In genomic region chr1:221878134-221878533, GRCh38 we compare ENCODE assay signal across 11 cellular contexts.
DNase-seq lines count a peak whose midpoint lies in the region; ATAC-seq, FAIRE-seq and TF ChIP-seq lines count a peak whose summit lies in the region.
"Had no signal": no experiment of that assay in that cellular context is flagged by ENCODE, and none has a peak within 500 bp of the region (broad histone marks: within the 10 kb centered on the region; RNA-seq: fewer than 3 reads in every experiment).

No MANE protein-coding gene starts in this region.

- H3K4me2 ChIP-seq in GM12878 (ENCODE audit: control insufficient read depth, insufficient read depth): peak overlapping the region; percentile 33; the same call in 1 of the 2 replicates

- no peaks in the 10 kb centered on the region for H3K27me3 ChIP-seq in GM12878 (replicated peaks in 1 of 2; ENCODE audit: control insufficient read depth in 2 of 2, insufficient read depth in 2 of 2, low read length in 1 of 2)
- H3K27me3 ChIP-seq: neutrophil had no signal

- peaks cover 22% of the 10 kb centered on the region for H3K4me1 ChIP-seq in GM12878 (ENCODE audit: control insufficient read depth, insufficient read depth, low read length)

- H3K9ac ChIP-seq in GM12878 (ENCODE audit: control insufficient read depth, insufficient read depth, low read length): no peak overlapping the region

- no peak overlapping the region for H3K4me3 ChIP-seq in GM12878

- peaks cover 6% of the 10 kb centered on the region for H3K4me1 Mint-ChIP-seq in T-helper 2 cell treated with Interferon-gamma antibody and Interleukin-4, amounts not matched to agents 5 μg/mL and 100 μg/mL, for 36 hours (ENCODE audit: low read depth)

- ATAC-seq in GM18517 (IDR thresholded peaks at IDR 0.05; ENCODE audit: unreplicated experiment) (peak; percentile 84), GM21515 (IDR thresholded peaks at IDR 0.05; ENCODE audit: unreplicated experiment) (peak; percentile 77), HG03196 (IDR thresholded peaks at IDR 0.05; ENCODE audit: unreplicated experiment) (peak; percentile 73), GM12878 (peak; percentile 78)
- ATAC-seq: Panc1 had no signal

- FAIRE-seq in GM12878 (lab: Jason Lieb, UNC): no peak
- FAIRE-seq: G401.6 had no signal

- H3K9me3 Mint-ChIP-seq in T-helper 2 cell treated with Interferon-gamma antibody and Interleukin-4, amounts not matched to agents 5 μg/mL and 100 μg/mL, for 36 hours: no peaks in the 10 kb centered on the region

- H3K36me3 ChIP-seq in GM12878 (ENCODE audit: control insufficient read depth in 2 of 2, insufficient read depth in 2 of 2, low read length in 1 of 2): no peaks in the 10 kb centered on the region
- H3K36me3 ChIP-seq: neutrophil had no signal

- in situ Hi-C loops in GM12878 (cut with MboI): no loop called here

- no peak overlapping the region for H2AFZ ChIP-seq in GM12878 (ENCODE audit: control insufficient read depth, low read depth, low read length)

- H3K79me2 ChIP-seq in GM12878 (ENCODE audit: control insufficient read depth, insufficient read depth, low read length): no peaks in the 10 kb centered on the region

- peak; percentile 45 for DNase-seq in GM12878 (ENCODE audit: low read depth, low spot score)
- no peak for DNase-seq in EL
- no peak for DNase-seq in T-helper 2 cell treated with Interferon-gamma antibody and Interleukin-4, amounts not matched to agents 5 μg/mL and 100 μg/mL, for 36 hours (ENCODE audit: low spot score)
- DNase-seq in HPDE6-E6E7 (ENCODE audit: extremely low spot score): no peak
- no peak for DNase-seq in kidney glomerular epithelial cell (lab: John Stamatoyannopoulos, UW)

- H3K36me3 Mint-ChIP-seq in T-helper 2 cell treated with Interferon-gamma antibody and Interleukin-4, amounts not matched to agents 5 μg/mL and 100 μg/mL, for 36 hours (ENCODE audit: low read depth): no peaks in the 10 kb centered on the region

- peaks cover 4% of the 10 kb centered on the region for H3K27me3 Mint-ChIP-seq in T-helper 2 cell treated with Interferon-gamma antibody and Interleukin-4, amounts not matched to agents 5 μg/mL and 100 μg/mL, for 36 hours (ENCODE audit: low read depth)

- SMC1A ChIA-PET in GM12878 (lab: Charles Lee; ENCODE audit: uncharacterized antibody, unreplicated experiment): interaction anchor here (0.9 to 3.3 kb wide), 23 partner anchors 8 to 400 kb away, joined by 3 to 9 read pairs (median 5); no protein-coding TSS in a partner anchor

- RAD21 ChIA-PET in GM12878 (lab: Charles Lee; ENCODE audit: unreplicated experiment): interaction anchor here (0.8 to 1.8 kb wide), 4 partner anchors 14 to 114 kb away, joined by 3 to 8 read pairs (median 4); no protein-coding TSS in a partner anchor

- TF ChIP-seq RAD21 in GM12878 (IDR thresholded peaks at IDR 0.05; ENCODE audit: insufficient read depth, low read depth, low read length): no peak

- no peak overlapping the region for H3K27ac Mint-ChIP-seq in T-helper 2 cell treated with Interferon-gamma antibody and Interleukin-4, amounts not matched to agents 5 μg/mL and 100 μg/mL, for 36 hours

- no peak for TF ChIP-seq CTCF in GM12878 (IDR thresholded peaks at IDR 0.05 in 2 of 3, conservative IDR thresholded peaks at IDR 0.05 in 1 of 3; ENCODE audit: control insufficient read depth in 2 of 3, extremely low read depth in 1 of 3, insufficient read depth in 1 of 3, low read depth in 3 of 3, low read length in 3 of 3)

- CTCF ChIA-PET in GM12878 (lab: Yijun Ruan, JAX): interaction anchor here (1.2 to 1.8 kb wide), 6 partner anchors 10 to 292 kb away, joined by 3 to 8 read pairs (median 4); no protein-coding TSS in a partner anchor

- TF ChIP-seq POLR2A in GM12878 (IDR thresholded peaks at IDR 0.05; ENCODE audit: low read depth, low read length): no peak

- H3K4me3 Mint-ChIP-seq in T-helper 2 cell treated with Interferon-gamma antibody and Interleukin-4, amounts not matched to agents 5 μg/mL and 100 μg/mL, for 36 hours: no peak overlapping the region

- H3K27ac ChIP-seq in GM12878 (ENCODE audit: control insufficient read depth, insufficient read depth): peak overlapping the region; percentile 18; the same call in 1 of the 2 replicates
- H3K27ac ChIP-seq: neutrophil had no signal

- no peaks in the 10 kb centered on the region for H4K20me1 ChIP-seq in GM12878 (ENCODE audit: control insufficient read depth, insufficient read depth)

- POLR2A ChIA-PET in GM12878 (lab: Charles Lee): interaction anchor here (0.9 to 1.2 kb wide), 2 partner anchors 116 to 170 kb away, joined by 4 read pairs; no protein-coding TSS in a partner anchor

- TF ChIP-seq EP300 in GM12878 (IDR thresholded peaks at IDR 0.05; ENCODE audit: borderline replicate concordance in 1 of 2, control insufficient read depth in 1 of 2, low read depth in 2 of 2, low read length in 2 of 2): peak; percentile 54 to 86; a peak in 2 of 4 replicates

- intact Hi-C loops in GM12878 (cut with micrococcal nuclease; ENCODE audit: unreplicated experiment): loop anchor here (2.0 to 5.0 kb wide), 2 partner anchors 86 to 101 kb away; no protein-coding TSS in a partner anchor

- no TSS peak for BruUV-seq in GM12878 (replicated peaks; lab: Mats Ljungman, UMichigan)

- H3K9me3 ChIP-seq in GM12878 (replicated peaks; ENCODE audit: control insufficient read depth, insufficient read depth, low read length): no peaks in the 10 kb centered on the region
- H3K9me3 ChIP-seq: neutrophil had no signal

TF ChIP-seq in GM12878, 131 proteins besides CTCF, POLR2A, EP300 and RAD21 (continues in another document):
- 0 out of 2 replicates have a peak, but pooled peaks have one; percentile 42 for TF ChIP-seq MEF2A (IDR thresholded peaks at IDR 0.05; ENCODE audit: insufficient read depth, low read depth, low read length)
- TF ChIP-seq ETV6 (conservative IDR thresholded peaks at IDR 0.05 in 1 of 2, IDR thresholded peaks at IDR 0.05 in 1 of 2; ENCODE audit: borderline replicate concordance in 1 of 2, low read depth in 1 of 2): no peak
- TF ChIP-seq CUX1 (IDR thresholded peaks at IDR 0.05; ENCODE audit: insufficient replicate concordance, low read depth, low read length): peak; percentile 84
- peak; percentile 59; the same call in 1 of the 2 replicates for TF ChIP-seq BCL11A (IDR thresholded peaks at IDR 0.05; ENCODE audit: low read depth, low read length)
- TF ChIP-seq RAD51 (IDR thresholded peaks at IDR 0.05): peak; percentile 8; the same call in 1 of the 2 replicates
- peak; percentile 14 for TF ChIP-seq MEF2B (IDR thresholded peaks at IDR 0.05; ENCODE audit: partially characterized antibody, poor library complexity, severe bottlenecking)
- TF ChIP-seq WRNIP1 (IDR thresholded peaks at IDR 0.05; ENCODE audit: borderline replicate concordance, low read depth, low read length): no peak
- no peak for TF ChIP-seq KDM1A (IDR thresholded peaks at IDR 0.05; ENCODE audit: borderline replicate concordance)
- peak; percentile 94 for TF ChIP-seq RUNX3 (IDR thresholded peaks at IDR 0.05; ENCODE audit: low read length)
- TF ChIP-seq IRF4 (IDR thresholded peaks at IDR 0.05; ENCODE audit: low read depth, low read length): peak; percentile 85; the same call in 1 of the 2 replicates
- TF ChIP-seq CBFB (IDR thresholded peaks at IDR 0.05; ENCODE audit: low read depth): 0 out of 2 replicates have a peak, but pooled peaks have one; percentile 42
- peak in 1 of 2 experiments; percentile 37; a peak in 1 of 4 replicates for TF ChIP-seq SRF (IDR thresholded peaks at IDR 0.05; ENCODE audit: low read depth in 2 of 2, low read length in 2 of 2)
- peak; percentile 28; the same call in 1 of the 2 replicates for TF ChIP-seq JUND (IDR thresholded peaks at IDR 0.05; ENCODE audit: low read depth, low read length)
- peak; percentile 77 for TF ChIP-seq DPF2 (IDR thresholded peaks at IDR 0.05)
- TF ChIP-seq BHLHE40 (IDR thresholded peaks at IDR 0.05; ENCODE audit: borderline replicate concordance in 1 of 2, low read depth in 2 of 2, low read length in 1 of 2): peak in 1 of 2 experiments; percentile 45; a peak in 1 of 4 replicates
- peak; percentile 85 for TF ChIP-seq ATF7 (IDR thresholded peaks at IDR 0.05; ENCODE audit: low read depth)
- TF ChIP-seq SUPT20H (IDR thresholded peaks at IDR 0.05; ENCODE audit: borderline replicate concordance, control insufficient read depth, low read depth, low read length): no peak
- TF ChIP-seq CEBPB (IDR thresholded peaks at IDR 0.05; ENCODE audit: borderline replicate concordance in 1 of 2, low read depth in 2 of 2, low read length in 2 of 2): 0 out of 4 replicates have a peak, but pooled peaks of 1 of the 2 experiments have one; percentile 31
